8 cellular contexts compared by ENCODE assay signal in the genomic region with DNA sequence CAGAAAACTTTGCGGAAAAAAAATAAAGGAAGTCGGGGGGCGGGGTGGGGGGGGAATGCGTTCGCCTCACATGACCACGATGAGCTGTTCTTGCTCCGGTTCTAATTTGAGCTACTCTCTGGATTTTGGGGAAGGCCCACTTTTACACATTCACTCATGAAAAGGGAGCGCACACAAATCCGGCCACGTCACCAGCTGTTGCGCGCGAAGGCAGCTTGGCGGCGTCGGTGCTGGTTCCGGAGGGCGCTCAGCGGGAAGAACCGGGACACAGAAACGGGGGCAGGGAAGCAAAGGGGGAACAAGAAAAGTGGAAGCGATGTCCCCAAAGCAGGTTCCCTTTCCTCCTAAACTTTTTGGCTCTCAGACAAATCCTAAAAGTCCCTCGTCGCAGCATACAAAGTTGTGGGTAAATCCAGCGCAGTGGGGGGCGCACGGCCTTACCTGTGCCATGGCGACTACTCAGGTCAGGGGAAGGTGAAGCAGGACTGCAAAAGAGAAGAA.
DNase-seq lines count a peak whose midpoint lies in the region; ATAC-seq and TF ChIP-seq lines count a peak whose summit lies in the region.

No MANE protein-coding gene starts in this region.

- peaks cover 14% of the 10 kb centered on the region for H3K36me3 ChIP-seq in WERI-Rb-1

- H3K27me3 ChIP-seq in WERI-Rb-1 (ENCODE audit: insufficient read depth, low read depth, severe bottlenecking) = no peaks in the 10 kb centered on the region

- DNase-seq in Kasumi-1 (lab: John Stamatoyannopoulos, UW) (peak; percentile 17 to 43), WERI-Rb-1 (peak; percentile 52), cardiac fibroblast (ENCODE audit: low read depth in 2 of 2) (peak; percentile 87 to 91), islet precursor cell (peak; percentile 71), NCI-H1436 treated with DMSO at 0.1 percent for 48 hours (lab: John Stamatoyannopoulos, UW) (no peak)
- DNase-seq in stimulated activated CD4-positive, alpha-beta T cell treated with anti-CD3 and anti-CD28 coated beads, Interleukin-12 subunit alpha, Interleukin-12 subunit beta, amount 100 ng/mL, for 24 hours (ENCODE audit: low read depth in 2 of 2) = peak; percentile 47 to 59

- H3K9me3 ChIP-seq in WERI-Rb-1 (ENCODE audit: severe bottlenecking) = no peaks in the 10 kb centered on the region

- TF ChIP-seq CTCF in C4-2B (conservative IDR thresholded peaks at IDR 0.05) (no peak; the same call in 1 of the 2 replicates), WERI-Rb-1 (IDR thresholded peaks at IDR 0.05; ENCODE audit: low read depth, low read length) (no peak), cardiac fibroblast (IDR thresholded peaks at IDR 0.05; ENCODE audit: low read depth, low read length) (no peak)

- ATAC-seq in GM21381 (IDR thresholded peaks at IDR 0.05; ENCODE audit: unreplicated experiment) = peak; percentile 23

- peak overlapping the region; percentile 90 for H3K27ac ChIP-seq in C4-2B
- peak overlapping the region; percentile 70 for H3K27ac ChIP-seq in WERI-Rb-1

- H3K4me3 ChIP-seq in WERI-Rb-1 (ENCODE audit: low read depth, low read length) (peak overlapping the region; percentile 84), cardiac fibroblast (replicated peaks in 1 of 2; ENCODE audit: low read depth in 2 of 2, low read length in 2 of 2) (peak overlapping the region; percentile 72 to 86)
